Comparison of ENCODE assay signal across 22 cellular contexts in genomic region chr3:147941984-147942383, GRCh38.
"Had no signal": no experiment of that assay in that cellular context is flagged by ENCODE, and none has a peak within 500 bp of the region (broad histone marks: within the 10 kb centered on the region; RNA-seq: fewer than 3 reads in every experiment).

No MANE protein-coding gene starts in this region.

- H2AFZ ChIP-seq: hepatocyte had no signal

- H3K4me1 ChIP-seq: esophagus squamous epithelium, lower lobe of right lung, prostate gland, right atrium auricular region, suprapubic skin had no signal

- H3K27me3 ChIP-seq: esophagus squamous epithelium, hepatocyte, right atrium auricular region, suprapubic skin had no signal

- H3K27me3 Mint-ChIP-seq: activated naive CD4-positive, alpha-beta T cell treated with anti-CD3 and anti-CD28 coated beads, Interleukin-2, amount 50 U/mL, for 24 hours; effector memory CD8-positive, alpha-beta T cell had no signal

- H3K27ac ChIP-seq: esophagus squamous epithelium, hepatocyte, lower lobe of right lung, prostate gland, right atrium auricular region, suprapubic skin had no signal

- H3K36me3 Mint-ChIP-seq: activated naive CD4-positive, alpha-beta T cell treated with anti-CD3 and anti-CD28 coated beads, Interleukin-2, amount 50 U/mL, for 24 hours; mesothelial cell of epicardium had no signal

- H3K27ac Mint-ChIP-seq: activated naive CD4-positive, alpha-beta T cell treated with anti-CD3 and anti-CD28 coated beads, Interleukin-2, amount 50 U/mL, for 24 hours; effector memory CD8-positive, alpha-beta T cell; mesothelial cell of epicardium; nephron progenitor cell had no signal

- H3K9me3 Mint-ChIP-seq: activated naive CD4-positive, alpha-beta T cell treated with anti-CD3 and anti-CD28 coated beads, Interleukin-2, amount 50 U/mL, for 24 hours; mesothelial cell of epicardium; nephron progenitor cell had no signal

- H3K9me3 ChIP-seq: esophagus squamous epithelium, lower lobe of right lung, prostate gland, right atrium auricular region, suprapubic skin had no signal

- DNase-seq: activated CD4-positive, alpha-beta T cell treated with anti-CD3 and anti-CD28 coated beads, Interleukin-2, amount 50 U/mL, for 1 hour; activated CD8-positive, alpha-beta memory T cell treated with anti-CD3 and anti-CD28 coated beads for 24 hours; activated CD8-positive, alpha-beta memory T cell treated with anti-CD3 and anti-CD28 coated beads, Interleukin-2, amount 50 U/mL, for 48 hours; activated effector memory CD4-positive, alpha-beta T cell treated with anti-CD3 and anti-CD28 coated beads, Interleukin-2, amount 50 U/mL, for 16 hours; activated T-cell treated with anti-CD3 and anti-CD28 coated beads, Interleukin-2, amount 50 U/mL, for 48 hours; dermis blood vessel endothelial cell; effector memory CD8-positive, alpha-beta T cell; esophagus squamous epithelium; left colon; lower lobe of right lung; nephron progenitor cell; stimulated activated CD4-positive, alpha-beta T cell treated with anti-CD3 and anti-CD28 coated beads, Interleukin-2, amount 100 ng/mL, for 24 hours; stimulated activated naive CD8-positive, alpha-beta T cell treated with anti-CD3 and anti-CD28 coated beads, Interleukin-15, Interleukin-2, amounts not matched to agents 100 U/mL and 50 U/mL, for 24 hours; T1000; trophoblast cell had no signal

- H3K36me3 ChIP-seq: esophagus squamous epithelium, lower lobe of right lung, prostate gland, right atrium auricular region, suprapubic skin had no signal

- H3K4me2 ChIP-seq: hepatocyte had no signal

- H3K4me3 ChIP-seq: esophagus squamous epithelium, hepatocyte, lower lobe of right lung, prostate gland, right atrium auricular region, suprapubic skin had no signal

- H3K4me3 Mint-ChIP-seq: activated naive CD4-positive, alpha-beta T cell treated with anti-CD3 and anti-CD28 coated beads, Interleukin-2, amount 50 U/mL, for 24 hours; effector memory CD8-positive, alpha-beta T cell; mesothelial cell of epicardium; nephron progenitor cell had no signal

- ATAC-seq: activated CD4-positive, CD25-positive, alpha-beta regulatory T cell treated with anti-CD3 and anti-CD28 coated beads, Interleukin-2, amount 50 U/mL, for 24 hours; effector memory CD8-positive, alpha-beta T cell; left colon; lower lobe of right lung; stimulated activated naive CD8-positive, alpha-beta T cell treated with anti-CD3 and anti-CD28 coated beads, Interleukin-15, Interleukin-2, amounts not matched to agents 100 U/mL and 50 U/mL, for 24 hours had no signal
